In genomic region chr17:17527534-17527933, GRCh38 we compare ENCODE assay signal across 16 cellular contexts. TPM values are rescaled to one million over a fixed set of nuclear protein-coding genes. Genes with fewer than 3 reads are reported as not detected.
DNase-seq lines count a peak whose midpoint lies in the region; ATAC-seq and TF ChIP-seq lines count a peak whose summit lies in the region.
"Had no signal": no experiment of that assay in that cellular context is flagged by ENCODE, and none has a peak within 500 bp of the region (broad histone marks: within the 10 kb centered on the region; RNA-seq: fewer than 3 reads in every experiment).

No MANE protein-coding gene starts in this region.

- no peak overlapping the region for H2BK15ac ChIP-seq in IMR-90 (ENCODE audit: low read depth, low read length)

- no peak overlapping the region for H4K91ac ChIP-seq in IMR-90 (ENCODE audit: insufficient read depth, low read depth, low read length)

- no peak overlapping the region for H4K5ac ChIP-seq in IMR-90 (ENCODE audit: low read depth, low read length)

- H3K9me1 ChIP-seq in IMR-90 (ENCODE audit: insufficient read depth, low read length) = no peaks in the 10 kb centered on the region

- ATAC-seq in IMR-90 (ENCODE audit: low read depth) (no peak), left cardiac atrium (peak; percentile 50 to 66)
- ATAC-seq: Panc1 had no signal

- peak overlapping the region; percentile 66 for H3K27ac Mint-ChIP-seq in neural progenitor cell

- TF ChIP-seq RAD21 in IMR-90 (IDR thresholded peaks at IDR 0.05; ENCODE audit: low read length) = no peak

- no peak overlapping the region for H4K8ac ChIP-seq in IMR-90 (ENCODE audit: low read depth in 2 of 2, low read length in 2 of 2)

- H3K4me2 ChIP-seq in IMR-90 (ENCODE audit: low read depth, low read length) = no peak overlapping the region
- H3K4me2 ChIP-seq in neural progenitor cell = no peak overlapping the region
- H3K4me2 ChIP-seq: KMS-11 had no signal

- H3K4me1 ChIP-seq in IMR-90 (ENCODE audit: control insufficient read depth, insufficient read depth, low read length) (no peaks in the 10 kb centered on the region), neural progenitor cell (peaks cover 18% of the 10 kb centered on the region), subcutaneous abdominal adipose tissue (ENCODE audit: control insufficient read depth in 5 of 5, insufficient read depth in 5 of 5, low read length in 5 of 5) (peaks cover 10 to 47% (median 43%) of the 10 kb centered on the region in 5 donors)

- H2BK5ac ChIP-seq in IMR-90 (ENCODE audit: low read depth, low read length, poor library complexity, severe bottlenecking) = no peak overlapping the region

- no peak overlapping the region for H3K23ac ChIP-seq in IMR-90 (ENCODE audit: low read depth, low read length)

- no peak overlapping the region for H2BK120ac ChIP-seq in IMR-90 (ENCODE audit: low read depth, low read length)

- H3K14ac ChIP-seq in IMR-90 (replicated peaks; ENCODE audit: low read depth, low read length) = no peak overlapping the region

- POLR2A ChIA-PET in IMR-90 (lab: Charles Lee; ENCODE audit: unreplicated experiment) = interaction anchor here (0.6 kb wide), 1 partner anchor 234 kb away, joined by 6 read pairs; no protein-coding TSS in a partner anchor

- H3K9me3 Mint-ChIP-seq in neural progenitor cell = peaks cover 2% of the 10 kb centered on the region

- H3K79me2 ChIP-seq in neural progenitor cell (ENCODE audit: low read depth) = no peaks in the 10 kb centered on the region

- H3K27me3 Mint-ChIP-seq in neural progenitor cell (ENCODE audit: insufficient read depth, low read depth) = peaks cover 6% of the 10 kb centered on the region

- intact Hi-C loops in IMR-90 (cut with micrococcal nuclease) (no loop called here), left cardiac atrium (cut with DNase I) (no loop called here)

- no peaks in the 10 kb centered on the region for H3K9me3 ChIP-seq in IMR-90 (ENCODE audit: control insufficient read depth, insufficient read depth, low read length)
- H3K9me3 ChIP-seq in neural progenitor cell (ENCODE audit: low read depth) = no peaks in the 10 kb centered on the region
- no peaks in the 10 kb centered on the region for H3K9me3 ChIP-seq in subcutaneous abdominal adipose tissue (ENCODE audit: control insufficient read depth in 5 of 5, low read length in 5 of 5)

- no peak overlapping the region for H3K18ac ChIP-seq in IMR-90 (ENCODE audit: low read depth, low read length)

- H3K79me1 ChIP-seq in IMR-90 (ENCODE audit: low read depth in 1 of 2, low read length in 2 of 2) = 0 out of 4 replicates have a peak, but pooled peaks cover 0 to 3% of the 10 kb centered on the region in 2 experiments

- no TSS peak for BruUV-seq in IMR-90 (replicated peaks; lab: Mats Ljungman, UMichigan)

- no peak overlapping the region for H2AFZ ChIP-seq in IMR-90 (replicated peaks; ENCODE audit: low read length, poor library complexity)
- H2AFZ ChIP-seq in neural progenitor cell (replicated peaks) = no peak overlapping the region

- no peak for DNase-seq in IMR-90
- DNase-seq in left cardiac atrium = peak; percentile 15
- no peak for DNase-seq in neural progenitor cell (ENCODE audit: low spot score)
- DNase-seq in activated CD8-positive, alpha-beta memory T cell treated with anti-CD3 and anti-CD28 coated beads, Interleukin-2, amount 50 U/mL, for 4 hours = no peak
- no peak for DNase-seq in NCI-H128 (lab: John Stamatoyannopoulos, UW; ENCODE audit: unreplicated experiment)
- DNase-seq in effector CD4-positive, alpha-beta T cell = no peak
- DNase-seq: GF-D8, NCI-H1048, NCI-H1694, NCI-H510A treated with DMSO at 0.1 percent for 48 hours, NCI-H82 had no signal

- no peak overlapping the region for H3K4me3 Mint-ChIP-seq in neural progenitor cell

- peaks cover 15% of the 10 kb centered on the region for H3F3A ChIP-seq in neural progenitor cell (ENCODE audit: low read depth)

- no peak overlapping the region for H3K4ac ChIP-seq in IMR-90 (ENCODE audit: low read depth, low read length)

- no peak for TF ChIP-seq POLR2A in IMR-90 (IDR thresholded peaks at IDR 0.05; ENCODE audit: low read depth, low read length)

- H3K9ac ChIP-seq in IMR-90 (ENCODE audit: low read depth, low read length) = no peak overlapping the region
- H3K9ac ChIP-seq in neural progenitor cell = no peak overlapping the region
- peak overlapping the region in 1 of 5 donors; percentile 20 for H3K9ac ChIP-seq in subcutaneous abdominal adipose tissue (ENCODE audit: low read length in 5 of 5)
- H3K9ac ChIP-seq: KMS-11 had no signal

- H3K27ac ChIP-seq in IMR-90 (ENCODE audit: insufficient read depth, low read length) = no peak overlapping the region
- no peak overlapping the region for H3K27ac ChIP-seq in neural progenitor cell
- H3K27ac ChIP-seq in subcutaneous abdominal adipose tissue (ENCODE audit: low read depth, low read length) = peak overlapping the region; percentile 61
- H3K27ac ChIP-seq: C4-2B, KMS-11 had no signal

- no peak overlapping the region for H2AK5ac ChIP-seq in IMR-90 (ENCODE audit: low read depth, low read length)

- no peak overlapping the region for H3K56ac ChIP-seq in IMR-90 (ENCODE audit: extremely low read depth, insufficient read depth, low read length)

- no peak for TF ChIP-seq CTCF in IMR-90 (conservative IDR thresholded peaks at IDR 0.05; ENCODE audit: low read depth, low read length)
- no peak for TF ChIP-seq CTCF in neural progenitor cell (IDR thresholded peaks at IDR 0.05)

- no peaks in the 10 kb centered on the region; the same call in 1 of the 2 replicates for H4K20me1 ChIP-seq in IMR-90 (ENCODE audit: insufficient read depth, low read length)
- peaks cover 4% of the 10 kb centered on the region for H4K20me1 ChIP-seq in neural progenitor cell (ENCODE audit: low read depth)

- H3K27me3 ChIP-seq in IMR-90 (ENCODE audit: control insufficient read depth, insufficient read depth, low read length) (no peaks in the 10 kb centered on the region; the same call in 1 of the 2 replicates), neural progenitor cell (no peaks in the 10 kb centered on the region), subcutaneous abdominal adipose tissue (ENCODE audit: control insufficient read depth in 5 of 5, insufficient read depth in 4 of 5, low read length in 5 of 5) (no peaks in the 10 kb centered on the region)

- WGBS in IMR-90 (ENCODE audit: extremely low coverage in 2 of 2, insufficient read length in 1 of 2), 2 experiments = no CpG with 5 or more reads among the region's 11 CpGs

- peak overlapping the region; percentile 86 for H2AK9ac ChIP-seq in IMR-90 (replicated peaks; ENCODE audit: low read depth, low read length, poor library complexity)

- H3K4me3 ChIP-seq in IMR-90 (ENCODE audit: insufficient read depth, low read depth, low read length) (no peak overlapping the region), neural progenitor cell (no peak overlapping the region), subcutaneous abdominal adipose tissue (ENCODE audit: low read depth in 1 of 5, low read length in 5 of 5) (no peak overlapping the region)

- H3K36me3 Mint-ChIP-seq in neural progenitor cell = peaks cover 3% of the 10 kb centered on the region

- peaks cover 24% of the 10 kb centered on the region for H3K4me1 Mint-ChIP-seq in neural progenitor cell

- dilution Hi-C loops in IMR-90 (cut with HindIII; ENCODE audit: low sequenced_read_pairs, unreplicated experiment) = no loop called here

- CTCF ChIA-PET in IMR-90 (lab: Yijun Ruan, JAX) = no interaction called here

- H2BK20ac ChIP-seq in IMR-90 (ENCODE audit: low read depth, low read length) = no peak overlapping the region

- in situ Hi-C loops in IMR-90 (cut with MboI; ENCODE audit: low sequenced_read_pairs) = no loop called here

- H3K36me3 ChIP-seq in IMR-90 (ENCODE audit: control insufficient read depth, insufficient read depth, low read length) = no peaks in the 10 kb centered on the region
- H3K36me3 ChIP-seq in neural progenitor cell = no peaks in the 10 kb centered on the region
- no peaks in the 10 kb centered on the region for H3K36me3 ChIP-seq in subcutaneous abdominal adipose tissue (ENCODE audit: control insufficient read depth in 5 of 5, insufficient read depth in 5 of 5, low read length in 5 of 5)

TF ChIP-seq in IMR-90, 13 proteins besides CTCF, POLR2A, EP300 and RAD21:
- TF ChIP-seq MAFK (IDR thresholded peaks at IDR 0.05; ENCODE audit: low read depth, low read length) = no peak
- TF ChIP-seq SMC3 (IDR thresholded peaks at IDR 0.05; ENCODE audit: low read depth, low read length) = no peak
- no peak for TF ChIP-seq NFE2L2 (IDR thresholded peaks at IDR 0.05; ENCODE audit: low read depth, low read length)
- no peak for TF ChIP-seq FOS (IDR thresholded peaks at IDR 0.05; ENCODE audit: low read depth, low read length)
- TF ChIP-seq BHLHE40 (IDR thresholded peaks at IDR 0.05; ENCODE audit: low read depth, low read length) = no peak

RNA-seq across cellular contexts. Expression of gene RASD1, which starts 31.3 kb away (rescaled TPM):
- total RNA-seq in IMR-90 (2012; rRNA removed) (0.54 and 1.1 TPM in 2 replicates), left cardiac atrium (10 to 100 TPM; 35.3 to 55.1 TPM), neural progenitor cell (ENCODE audit: low replicate concordance) (0.88 and 2.8 TPM in 2 replicates)
- polyA plus RNA-seq in IMR-90 (2012; rRNA removed) = 1.4 and 1.8 TPM in 2 replicates
- polyA plus RNA-seq in IMR-90 (2012; cell fraction: cytosol; rRNA removed) = 1.2 and 5.9 TPM in 2 replicates
- polyA plus RNA-seq in IMR-90 (2012; cell fraction: nucleus; rRNA removed; ENCODE audit: low replicate concordance) = 8.4 and 9.1 TPM in 2 replicates
- total RNA-seq: H4 had no signal

RNA-seq across cellular contexts. Expression of gene MED9, which starts 50.7 kb away (rescaled TPM):
- total RNA-seq in IMR-90 (2012; rRNA removed) (6.1 and 8.9 TPM in 2 replicates), left cardiac atrium (10 to 100 TPM; 26.8 to 35.1 TPM), neural progenitor cell (ENCODE audit: low replicate concordance) (15.7 and 28.0 TPM in 2 replicates)
- polyA plus RNA-seq in IMR-90 (2012; rRNA removed) = 9.1 and 10.1 TPM in 2 replicates
- 3.3 and 9.5 TPM in 2 replicates for polyA plus RNA-seq in IMR-90 (2012; cell fraction: cytosol; rRNA removed)
- 12.6 and 13.5 TPM in 2 replicates for polyA plus RNA-seq in IMR-90 (2012; cell fraction: nucleus; rRNA removed; ENCODE audit: low replicate concordance)
